In genomic region chr15:62141643-62142588, GRCh38 we compare ENCODE assay signal across 21 cellular contexts. TPM values are rescaled to one million over a fixed set of nuclear protein-coding genes. Genes with fewer than 3 reads are reported as not detected.
A peak's percentile ranks its signal among the peaks of the same experiment; 100 is the strongest.
DNase-seq lines count a peak whose midpoint lies in the region; ATAC-seq, FAIRE-seq and TF ChIP-seq lines count a peak whose summit lies in the region.
"Had no signal": no experiment of that assay in that cellular context is flagged by ENCODE, and none has a peak within 500 bp of the region (broad histone marks: within the 10 kb centered on the region; RNA-seq: fewer than 3 reads in every experiment).

No MANE protein-coding gene starts in this region.

- no peak overlapping the region for H3K4me3 ChIP-seq in bronchial epithelial cell (ENCODE audit: low read depth, low read length)
- H3K4me3 ChIP-seq: neural progenitor cell, psoas muscle, uterus had no signal

- TF ChIP-seq CTCF in bronchial epithelial cell (IDR thresholded peaks at IDR 0.05; ENCODE audit: insufficient read depth, low read length, severe bottlenecking) (no peak), RWPE1 (conservative IDR thresholded peaks at IDR 0.05; ENCODE audit: low read depth) (no peak)

- H3K27ac ChIP-seq in RWPE1 = no peak overlapping the region
- H3K27ac ChIP-seq: neural progenitor cell, psoas muscle, uterus, WERI-Rb-1 had no signal

- no peaks in the 10 kb centered on the region for H3K27me3 ChIP-seq in bronchial epithelial cell (ENCODE audit: control insufficient read depth, insufficient read depth, low read length)
- H3K27me3 ChIP-seq: neural progenitor cell, uterus had no signal

- no peak for ATAC-seq in GM18861 (IDR thresholded peaks at IDR 0.05; ENCODE audit: unreplicated experiment)
- ATAC-seq in GM18517 (IDR thresholded peaks at IDR 0.05; ENCODE audit: unreplicated experiment) = no peak
- ATAC-seq: psoas muscle, T-cell had no signal

- FAIRE-seq in bronchial epithelial cell (lab: Jason Lieb, UNC) (no peak), islet of Langerhans (lab: Jason Lieb, UNC) (peak; percentile 33)
- FAIRE-seq: frontal cortex, GM12891 had no signal

- peak; percentile 38 for DNase-seq in A172 (ENCODE audit: low spot score)
- peak; percentile 10 for DNase-seq in NCI-H446 (lab: John Stamatoyannopoulos, UW)
- DNase-seq in bronchial epithelial cell (ENCODE audit: low read depth) = peak; percentile 46
- DNase-seq in RWPE1 (ENCODE audit: low spot score) = no peak
- DNase-seq in islet precursor cell = no peak
- DNase-seq: activated CD4-positive, alpha-beta T cell treated with anti-CD3 and anti-CD28 coated beads, Interleukin-2, amount 50 U/mL, for 48 hours; activated naive CD4-positive, alpha-beta T cell treated with anti-CD3 and anti-CD28 coated beads, Interleukin-2, amount 50 U/mL, for 16 hours; DMS153; midbrain; NCI-H1930; psoas muscle; Right ventricle myocardium superior; T-cell; uterus; WERI-Rb-1 had no signal

- CTCF ChIA-PET in RWPE1 (lab: Yijun Ruan, JAX) = interaction anchor here (0.5 to 0.8 kb wide), 3 partner anchors 31 to 173 kb away, joined by 3 to 4 read pairs (median 3); no protein-coding TSS in a partner anchor

- no peaks in the 10 kb centered on the region for H3K36me3 ChIP-seq in bronchial epithelial cell (ENCODE audit: control insufficient read depth, insufficient read depth, low read length)
- H3K36me3 ChIP-seq: neural progenitor cell, uterus, WERI-Rb-1 had no signal

- POLR2A ChIA-PET in RWPE1 (lab: Yijun Ruan, JAX; ENCODE audit: low non-redundant PET) = no interaction called here

RNA-seq across cellular contexts. Expression of gene C2CD4B, which starts 23.2 kb away (rescaled TPM):
- total RNA-seq in A172 (2014; rRNA removed; shearing (Covaris generic)) = not detected in 2 replicates
- total RNA-seq in bronchial epithelial cell = 0.26 TPM in 2 replicates
- total RNA-seq: T-cell had no signal

Comparison
In these comparisons a context has a peak if more than half of its experiments do, and no peak if none do; other contexts are left out.
1. DNase-seq: peak in A172 (single experiment), NCI-H446 (2 of 2) and bronchial epithelial cell (single experiment); none in RWPE1 (single experiment) and islet precursor cell (single experiment).